ENCODE assay signal across 2 cellular contexts in the genomic region with DNA sequence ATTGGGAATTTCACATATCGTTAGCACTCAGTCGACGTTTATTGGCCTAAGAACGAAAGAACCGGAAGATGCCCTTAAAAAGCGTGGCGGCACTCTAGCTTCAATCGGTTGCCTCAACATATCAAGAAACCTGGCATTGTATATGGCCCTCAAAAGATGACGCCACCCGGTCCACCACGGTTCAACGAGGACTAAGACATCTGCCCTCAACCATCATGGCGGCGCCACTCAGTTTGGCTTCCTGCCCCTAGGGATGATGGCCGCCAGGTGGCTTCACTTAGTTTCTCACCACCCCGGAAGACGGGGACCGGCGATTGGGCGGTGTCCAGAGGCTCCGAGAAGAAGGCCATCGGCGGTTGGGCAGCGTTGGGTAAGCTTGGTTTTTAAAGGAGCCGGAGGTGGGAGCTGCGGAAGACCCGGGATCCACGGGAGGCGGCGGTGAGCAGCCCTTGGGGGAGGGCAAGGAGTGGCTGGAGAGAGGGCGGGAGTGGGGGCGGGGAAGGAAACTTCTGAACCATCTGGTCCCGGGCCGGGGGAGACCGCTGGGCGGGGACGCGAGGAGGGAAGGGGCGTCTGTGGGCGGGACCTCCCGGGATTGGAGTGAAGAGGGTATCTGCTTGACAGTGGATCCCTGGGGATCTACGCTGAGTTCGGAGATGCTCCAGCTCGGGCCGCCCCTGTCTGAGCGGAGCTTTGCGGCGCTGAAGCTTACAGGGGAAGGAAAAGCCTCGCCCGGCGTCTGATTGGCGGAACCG.
A peak's percentile ranks its signal among the peaks of the same experiment; 100 is the strongest.
TF ChIP-seq lines count a peak whose summit lies in the region.

A gene (plus strand): TSS at position 592 of the 755 bp plus-strand sequence. CDS start 686 bp downstream, outside the sequence.

TF ChIP-seq in IMR-90, 13 proteins besides CTCF, POLR2A, EP300 and RAD21:
- TF ChIP-seq, protein P1, sequence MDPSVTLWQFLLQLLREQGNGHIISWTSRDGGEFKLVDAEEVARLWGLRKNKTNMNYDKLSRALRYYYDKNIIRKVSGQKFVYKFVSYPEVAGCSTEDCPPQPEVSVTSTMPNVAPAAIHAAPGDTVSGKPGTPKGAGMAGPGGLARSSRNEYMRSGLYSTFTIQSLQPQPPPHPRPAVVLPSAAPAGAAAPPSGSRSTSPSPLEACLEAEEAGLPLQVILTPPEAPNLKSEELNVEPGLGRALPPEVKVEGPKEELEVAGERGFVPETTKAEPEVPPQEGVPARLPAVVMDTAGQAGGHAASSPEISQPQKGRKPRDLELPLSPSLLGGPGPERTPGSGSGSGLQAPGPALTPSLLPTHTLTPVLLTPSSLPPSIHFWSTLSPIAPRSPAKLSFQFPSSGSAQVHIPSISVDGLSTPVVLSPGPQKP (IDR thresholded peaks at IDR 0.05; ENCODE audit: borderline replicate concordance, low read depth, low read length): peak; percentile 91
- TF ChIP-seq CEBPB (IDR thresholded peaks at IDR 0.05; ENCODE audit: low read depth, low read length) (peak; percentile 58), MAZ (IDR thresholded peaks at IDR 0.05; ENCODE audit: borderline replicate concordance, low read depth, low read length) (peak; percentile 68; the same call in 1 of the 2 replicates), FOS (IDR thresholded peaks at IDR 0.05; ENCODE audit: low read depth, low read length) (peak; percentile 37; the same call in 1 of the 2 replicates), RFX5 (IDR thresholded peaks at IDR 0.05; ENCODE audit: low read depth, low read length) (no peak), MXI1 (IDR thresholded peaks at IDR 0.05; ENCODE audit: borderline replicate concordance, low read depth, low read length) (no peak), NFE2L2 (IDR thresholded peaks at IDR 0.05; ENCODE audit: low read depth, low read length) (no peak)

TF ChIP-seq in endothelial cell of umbilical vein, 7 proteins besides CTCF, POLR2A, EP300 and RAD21:
- no peak for TF ChIP-seq GATA2 (IDR thresholded peaks at IDR 0.05; ENCODE audit: insufficient read depth, insufficient read length, low read depth, low read length)
- TF ChIP-seq POLR2AphosphoS5 (IDR thresholded peaks at IDR 0.05; ENCODE audit: insufficient read depth, low read depth, low read length): no peak
- TF ChIP-seq FOS (IDR thresholded peaks at IDR 0.05; ENCODE audit: borderline replicate concordance, insufficient read depth, low read length): no peak
- TF ChIP-seq EZH2 (IDR thresholded peaks at IDR 0.05; ENCODE audit: borderline replicate concordance, low read depth, low read length, severe bottlenecking): no peak
- TF ChIP-seq JUN (IDR thresholded peaks at IDR 0.05; ENCODE audit: borderline replicate concordance, insufficient read depth, insufficient read length, low read depth): peak; percentile 49
- TF ChIP-seq, protein P2, sequence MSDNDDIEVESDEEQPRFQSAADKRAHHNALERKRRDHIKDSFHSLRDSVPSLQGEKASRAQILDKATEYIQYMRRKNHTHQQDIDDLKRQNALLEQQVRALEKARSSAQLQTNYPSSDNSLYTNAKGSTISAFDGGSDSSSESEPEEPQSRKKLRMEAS (IDR thresholded peaks at IDR 0.05; ENCODE audit: insufficient read depth, insufficient read length): no peak
TF ChIP-seq in endothelial cell of umbilical vein: peak in this region for 1.
